Comparison of ENCODE assay signal across 10 cellular contexts in genomic region chr17:83073389-83074063, GRCh38. TPM values are rescaled to one million over a fixed set of nuclear protein-coding genes. Genes with fewer than 3 reads are reported as not detected.
DNase-seq lines count a peak whose midpoint lies in the region; ATAC-seq and TF ChIP-seq lines count a peak whose summit lies in the region.
"Had no signal": no experiment of that assay in that cellular context is flagged by ENCODE, and none has a peak within 500 bp of the region (broad histone marks: within the 10 kb centered on the region; RNA-seq: fewer than 3 reads in every experiment).

No MANE protein-coding gene starts in this region.

- peak; percentile 73 for DNase-seq in Right ventricle myocardium superior
- no peak for DNase-seq in right atrium auricular region (ENCODE audit: low spot score)
- peak; percentile 48 for DNase-seq in amniotic epithelial cell (ENCODE audit: low read depth)
- peak; percentile 49 for DNase-seq in kidney tubule cell (ENCODE audit: low spot score)
- no peak for DNase-seq in vagina (ENCODE audit: extremely low spot score in 2 of 2)
- DNase-seq in H9, result no peak
- DNase-seq in NOMO-1 treated with dmso at 0.1 percent for 144 hours (lab: John Stamatoyannopoulos, UW; ENCODE audit: unreplicated experiment), result no peak
- DNase-seq: activated CD4-positive, CD25-positive, alpha-beta regulatory T cell treated with anti-CD3 and anti-CD28 coated beads, Interleukin-2, amount 50 U/mL, for 72 hours; hippocampal formation had no signal

- intact Hi-C loops in Right ventricle myocardium superior (cut with DNase I), result no loop called here
- intact Hi-C loops in vagina (cut with DNase I), result no loop called here

- no peaks in the 10 kb centered on the region for H3K79me1 ChIP-seq in H9 (ENCODE audit: insufficient read depth, low read depth, low read length, poor library complexity, severe bottlenecking)

- H3K36me3 Mint-ChIP-seq in H9 (ENCODE audit: insufficient read depth in 1 of 3, low read depth in 3 of 3), result no peaks in the 10 kb centered on the region

- peaks cover 0 to 9% of the 10 kb centered on the region in 2 donors for H3K4me1 ChIP-seq in right atrium auricular region
- peaks cover 31% of the 10 kb centered on the region for H3K4me1 ChIP-seq in vagina
- H3K4me1 ChIP-seq in H9 (ENCODE audit: insufficient read depth, low read length), result no peaks in the 10 kb centered on the region; the same call in 1 of the 2 replicates

- H4K91ac ChIP-seq in H9 (ENCODE audit: insufficient read length, low read depth, low read length), result no peak overlapping the region

- peaks cover 3% of the 10 kb centered on the region in 2 experiments; a peak in 3 of 4 replicates for H3K4me1 Mint-ChIP-seq in H9

- H3K56ac ChIP-seq in H9 (ENCODE audit: insufficient read length, low read depth, low read length), result no peak overlapping the region

- H2BK5ac ChIP-seq in H9 (ENCODE audit: insufficient read length, low read length), result no peak overlapping the region

- no peak overlapping the region for H3K14ac ChIP-seq in H9 (ENCODE audit: insufficient read depth, low read length)

- no peak overlapping the region for H2BK15ac ChIP-seq in H9 (ENCODE audit: low read depth, low read length)

- ATAC-seq in Right ventricle myocardium superior (ENCODE audit: poor library complexity) (peak; percentile 35), SK-N-SH treated with all-trans-retinoic acid at 6 μM for 48 hours (no peak)

- H3K4me3 ChIP-seq in right atrium auricular region, result no peak overlapping the region
- no peak overlapping the region for H3K4me3 ChIP-seq in vagina

- H3K23me2 ChIP-seq in H9 (ENCODE audit: insufficient read length, low read depth, low read length, poor library complexity, severe bottlenecking), result peaks cover 2% of the 10 kb centered on the region

- H3K18ac ChIP-seq in H9 (ENCODE audit: insufficient read length, low read depth, low read length), result no peak overlapping the region

- no peak overlapping the region for H3K9ac ChIP-seq in H9 (ENCODE audit: extremely low read depth, insufficient read length, low read length)

- H2BK20ac ChIP-seq in H9 (ENCODE audit: low read depth, low read length, poor library complexity, severe bottlenecking), result no peak overlapping the region

- H4K20me1 ChIP-seq in H9 (ENCODE audit: control insufficient read depth, insufficient read depth, insufficient read length), result no peaks in the 10 kb centered on the region

- no peak overlapping the region for H2BK120ac ChIP-seq in H9 (ENCODE audit: low read depth, low read length, poor library complexity, severe bottlenecking)

- peaks cover 0 to 2% of the 10 kb centered on the region in 2 experiments; a peak in 1 of 5 replicates for H3K9me3 Mint-ChIP-seq in H9

- H3K27me3 Mint-ChIP-seq in H9 (ENCODE audit: low read depth), result peaks cover 33% of the 10 kb centered on the region

- H3K4me3 Mint-ChIP-seq in H9, result no peak overlapping the region

- H3K23ac ChIP-seq in H9 (ENCODE audit: insufficient read length, low read depth, low read length), result no peak overlapping the region

- H3K4ac ChIP-seq in H9 (ENCODE audit: low read depth, low read length), result no peak overlapping the region

- no peak overlapping the region for H2AFZ ChIP-seq in H9 (ENCODE audit: low read length)

- TF ChIP-seq POLR2A in vagina (IDR thresholded peaks at IDR 0.05), result no peak

- no peak overlapping the region for H3K27ac Mint-ChIP-seq in H9

- no peak overlapping the region for H3K4me2 ChIP-seq in H9 (ENCODE audit: insufficient read depth, insufficient read length, low read length)

- H3K9me3 ChIP-seq in right atrium auricular region (no peaks in the 10 kb centered on the region), vagina (no peaks in the 10 kb centered on the region), H9 (ENCODE audit: control insufficient read depth, low read depth, low read length) (no peaks in the 10 kb centered on the region)

- no peak overlapping the region for H4K5ac ChIP-seq in H9 (ENCODE audit: insufficient read length, low read depth, low read length)

- H4K8ac ChIP-seq in H9 (replicated peaks; ENCODE audit: insufficient read length, low read depth, low read length), result no peak overlapping the region

- H3K36me3 ChIP-seq in right atrium auricular region (no peaks in the 10 kb centered on the region), vagina (no peaks in the 10 kb centered on the region)

- TF ChIP-seq CTCF in right atrium auricular region (IDR thresholded peaks at IDR 0.05), result no peak
- TF ChIP-seq CTCF in vagina (IDR thresholded peaks at IDR 0.05), result no peak
- TF ChIP-seq CTCF in H9 (conservative IDR thresholded peaks at IDR 0.05), result no peak

- H2AK5ac ChIP-seq in H9 (ENCODE audit: insufficient read length, low read length), result no peak overlapping the region

- H3K27me3 ChIP-seq in right atrium auricular region, result no peaks in the 10 kb centered on the region
- H3K27me3 ChIP-seq in vagina, result no peaks in the 10 kb centered on the region
- H3K27me3 ChIP-seq in H9 (ENCODE audit: insufficient read depth, low read length), result peaks cover 8% of the 10 kb centered on the region; the same call in 1 of the 2 replicates

- no peak overlapping the region for H2BK12ac ChIP-seq in H9 (ENCODE audit: insufficient read length, low read depth, low read length)

- WGBS in H9 (ENCODE audit: extremely low coverage, insufficient read length, low lambda C conversion rate), result no CpG with 5 or more reads among the region's 32 CpGs

- no peak overlapping the region for H3T11ph ChIP-seq in H9 (ENCODE audit: low read length)

- no peaks in the 10 kb centered on the region for H3K79me2 ChIP-seq in H9 (ENCODE audit: insufficient read depth, low read length)

- H3K27ac ChIP-seq in right atrium auricular region, result no peak overlapping the region
- peak overlapping the region; percentile 19 for H3K27ac ChIP-seq in vagina
- H3K27ac ChIP-seq in H9 (ENCODE audit: insufficient read length, low read depth, low read length), result no peak overlapping the region

TF ChIP-seq in SK-N-SH treated with all-trans-retinoic acid at 6 μM for 48 hours, 23 proteins besides CTCF, POLR2A, EP300 and RAD21 (continues in another document):
- TF ChIP-seq ZFP3 (CRISPR knock-in tag; IDR thresholded peaks at IDR 0.05) (no peak), CREB5 (CRISPR knock-in tag; IDR thresholded peaks at IDR 0.05; ENCODE audit: low read depth) (no peak), BACH2 (CRISPR knock-in tag; IDR thresholded peaks at IDR 0.05; ENCODE audit: borderline replicate concordance) (no peak), TCF4 (CRISPR knock-in tag; IDR thresholded peaks at IDR 0.05; ENCODE audit: borderline replicate concordance) (no peak), GLIS3 (CRISPR knock-in tag; IDR thresholded peaks at IDR 0.05) (no peak), ARNTL (CRISPR knock-in tag; IDR thresholded peaks at IDR 0.05; ENCODE audit: borderline replicate concordance, low read depth) (no peak), SNAI2 (CRISPR knock-in tag; IDR thresholded peaks at IDR 0.05) (no peak), ZFP30 (CRISPR knock-in tag; IDR thresholded peaks at IDR 0.05) (no peak), ZNF8 (CRISPR knock-in tag; IDR thresholded peaks at IDR 0.05) (no peak), ESRRG (CRISPR knock-in tag; IDR thresholded peaks at IDR 0.05) (no peak), TSHZ2 (CRISPR knock-in tag; IDR thresholded peaks at IDR 0.05) (no peak), TOX (CRISPR knock-in tag; IDR thresholded peaks at IDR 0.05; ENCODE audit: borderline replicate concordance) (no peak)

RNA-seq across cellular contexts. Expression of gene METRNL, which starts 5.9 kb away (rescaled TPM):
- total RNA-seq in Right ventricle myocardium superior (70.3 TPM), right atrium auricular region (100 to 1,000 TPM in 1 of 2 donors, 10 to 100 TPM in 1; 62.9 to 104 TPM), vagina (156 TPM), H9 (2021) (19.4 and 21.4 TPM in 2 replicates)

Comparison
In these comparisons a context has a peak if more than half of its experiments do, and no peak if none do; other contexts are left out.
1. DNase-seq: peak in Right ventricle myocardium superior (single experiment), amniotic epithelial cell (single experiment) and kidney tubule cell (single experiment); none in right atrium auricular region (single experiment), vagina (0 of 2), H9 (single experiment) and NOMO-1 treated with dmso at 0.1 percent for 144 hours (single experiment).